ENCODE assay signal across 1 cellular context in the genomic region with DNA sequence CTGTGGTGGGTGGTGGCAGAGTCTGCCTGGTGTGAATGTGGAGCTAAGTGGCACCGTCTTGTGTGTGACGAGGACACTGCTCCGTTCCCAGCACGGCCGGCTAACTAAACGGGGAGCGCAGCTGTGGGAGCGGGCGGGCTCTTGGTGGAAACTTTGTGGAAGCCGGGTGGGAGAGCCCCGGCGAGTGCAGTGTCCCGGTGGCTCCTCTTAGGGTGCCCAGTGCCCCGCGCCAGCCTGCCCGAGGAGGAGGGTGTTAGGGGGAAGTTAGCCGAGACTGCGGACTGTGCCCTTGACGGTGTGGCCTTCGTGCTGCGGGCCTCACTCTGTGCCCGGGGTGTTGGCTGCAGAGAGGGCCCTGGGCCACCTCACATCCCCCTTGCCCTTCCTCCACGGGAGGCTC.
TF ChIP-seq lines count a peak whose summit lies in the region.

No MANE protein-coding gene starts in this region.

TF ChIP-seq in HepG2, 621 proteins besides CTCF, POLR2A, EP300 and RAD21:
- TF ChIP-seq GRHL1 (CRISPR knock-in tag; conservative IDR thresholded peaks at IDR 0.05), result no peak
- 0 out of 2 replicates have a peak, but pooled peaks have one; percentile 35 for TF ChIP-seq RBFOX2 (IDR thresholded peaks at IDR 0.05; ENCODE audit: low read depth, low read length)
- no peak for TF ChIP-seq CBX2 (IDR thresholded peaks at IDR 0.05; ENCODE audit: low read depth, low read length)
- TF ChIP-seq CBX2 (CRISPR knock-in tag; IDR thresholded peaks at IDR 0.05; ENCODE audit: low read depth), result no peak
- peak; percentile 59 for TF ChIP-seq RBM22 (optimal IDR thresholded peaks at IDR 0.05; ENCODE audit: low read length)
- TF ChIP-seq AGO1 (IDR thresholded peaks at IDR 0.05; ENCODE audit: low read depth, low read length, poor library complexity, severe bottlenecking), result peak; percentile 56
- no peak for TF ChIP-seq HNRNPLL (IDR thresholded peaks at IDR 0.05; ENCODE audit: low read depth, low read length, poor library complexity, severe bottlenecking)
- TF ChIP-seq AGO2 (optimal IDR thresholded peaks at IDR 0.05; ENCODE audit: low read depth, low read length), result peak; percentile 98
